ENCODE assay signal across 21 cellular contexts in genomic region chr15:100057281-100057680, GRCh38.
DNase-seq lines count a peak whose midpoint lies in the region; ATAC-seq and TF ChIP-seq lines count a peak whose summit lies in the region.
"Had no signal": no experiment of that assay in that cellular context is flagged by ENCODE, and none has a peak within 500 bp of the region (broad histone marks: within the 10 kb centered on the region; RNA-seq: fewer than 3 reads in every experiment).

No MANE protein-coding gene starts in this region.

- H2BK15ac ChIP-seq in neuronal stem cell (ENCODE audit: low read length), result peak overlapping the region; percentile 73

- H2AFZ ChIP-seq in neuronal stem cell (ENCODE audit: low read length), result no peak overlapping the region
- H2AFZ ChIP-seq: GM23338 had no signal

- H3K4me3 ChIP-seq in esophagus muscularis mucosa, result no peak overlapping the region
- no peak overlapping the region for H3K4me3 ChIP-seq in neuronal stem cell (ENCODE audit: low read length in 2 of 2)
- H3K4me3 ChIP-seq: BLaER1 treated with 17β-estradiol and CSF1 and Interleukin-3, amounts not matched to agents 10 nM and 100 nM; GM23338; HAP-1 had no signal

- H3K27ac Mint-ChIP-seq in mesothelial cell of epicardium, result no peak overlapping the region
- H3K27ac Mint-ChIP-seq: CD14-positive monocyte; CD4-positive, alpha-beta T cell; CD8-positive, alpha-beta memory T cell; GM23338; HFFc6 had no signal

- no peaks in the 10 kb centered on the region for H3K79me1 ChIP-seq in neuronal stem cell (ENCODE audit: low read depth, low read length)

- no peaks in the 10 kb centered on the region for H3K9me3 ChIP-seq in esophagus muscularis mucosa
- H3K9me3 ChIP-seq in neuronal stem cell (replicated peaks in 1 of 2; ENCODE audit: control insufficient read depth in 2 of 2, insufficient read depth in 1 of 2, low read depth in 1 of 2, low read length in 2 of 2), result no peaks in the 10 kb centered on the region
- H3K9me3 ChIP-seq: BE2C; BLaER1 treated with 17β-estradiol and CSF1 and Interleukin-3, amounts not matched to agents 10 nM and 100 nM; HAP-1 had no signal

- H3K4me1 ChIP-seq in esophagus muscularis mucosa (peaks cover 9 to 12% (median 11%) of the 10 kb centered on the region in 4 donors), neuronal stem cell (ENCODE audit: control insufficient read depth in 2 of 2, insufficient read depth in 1 of 2, low read depth in 1 of 2, low read length in 2 of 2) (peaks cover 0 to 5% of the 10 kb centered on the region in 2 donors)
- H3K4me1 ChIP-seq: HAP-1 had no signal

- no peak overlapping the region for H3K14ac ChIP-seq in neuronal stem cell (ENCODE audit: low read length)

- H2BK12ac ChIP-seq in neuronal stem cell (ENCODE audit: low read length), result no peak overlapping the region

- peak overlapping the region; percentile 1 for H2BK120ac ChIP-seq in neuronal stem cell (ENCODE audit: low read depth, low read length)

- H2BK5ac ChIP-seq in neuronal stem cell (ENCODE audit: low read length), result no peak overlapping the region

- no peak overlapping the region for H2AK5ac ChIP-seq in neuronal stem cell (ENCODE audit: low read depth, low read length)

- H3K36me3 Mint-ChIP-seq in mesothelial cell of epicardium, result peaks cover 13% of the 10 kb centered on the region
- H3K36me3 Mint-ChIP-seq: CD14-positive monocyte had no signal

- H3K4me2 ChIP-seq in neuronal stem cell (ENCODE audit: insufficient read depth, low read length, poor library complexity, severe bottlenecking), result no peak overlapping the region
- H3K4me2 ChIP-seq: BLaER1 treated with 17β-estradiol and CSF1 and Interleukin-3, amounts not matched to agents 10 nM and 100 nM; GM23338 had no signal

- ATAC-seq in SK-N-SH treated with all-trans-retinoic acid at 6 μM for 48 hours, result no peak
- no peak for ATAC-seq in GM18909 (IDR thresholded peaks at IDR 0.05; ENCODE audit: poor library complexity, unreplicated experiment)
- ATAC-seq: GM23338 had no signal

- POLR2A ChIA-PET in RWPE1 (lab: Yijun Ruan, JAX; ENCODE audit: low non-redundant PET), result no interaction called here

- TF ChIP-seq EP300 in esophagus muscularis mucosa (IDR thresholded peaks at IDR 0.05), result no peak

- no peaks in the 10 kb centered on the region for H3K9me3 Mint-ChIP-seq in mesothelial cell of epicardium
- H3K9me3 Mint-ChIP-seq: CD4-positive, alpha-beta T cell; CD8-positive, alpha-beta memory T cell had no signal

- H3K4ac ChIP-seq in neuronal stem cell (ENCODE audit: low read length), result no peak overlapping the region

- H3K27me3 Mint-ChIP-seq in mesothelial cell of epicardium (ENCODE audit: low read depth), result no peaks in the 10 kb centered on the region
- H3K27me3 Mint-ChIP-seq: CD4-positive, alpha-beta T cell had no signal

- H3K18ac ChIP-seq in neuronal stem cell (ENCODE audit: low read length), result no peak overlapping the region

- H3K36me3 ChIP-seq in esophagus muscularis mucosa, result no peaks in the 10 kb centered on the region
- H3K36me3 ChIP-seq in neuronal stem cell (replicated peaks in 1 of 2; ENCODE audit: control insufficient read depth in 2 of 2, insufficient read depth in 2 of 2, low read length in 2 of 2), result no peaks in the 10 kb centered on the region
- H3K36me3 ChIP-seq: BE2C; BLaER1 treated with 17β-estradiol and CSF1 and Interleukin-3, amounts not matched to agents 10 nM and 100 nM; HAP-1 had no signal

- H4K8ac ChIP-seq in neuronal stem cell (ENCODE audit: low read depth, low read length), result no peak overlapping the region

- peaks cover 3% of the 10 kb centered on the region for H3K4me1 Mint-ChIP-seq in mesothelial cell of epicardium
- H3K4me1 Mint-ChIP-seq: CD14-positive monocyte; CD8-positive, alpha-beta memory T cell had no signal

- H3K27me3 ChIP-seq in esophagus muscularis mucosa, result no peaks in the 10 kb centered on the region
- peaks cover 0 to 17% (median 0%) of the 10 kb centered on the region in 3 experiments for H3K27me3 ChIP-seq in neuronal stem cell (ENCODE audit: control insufficient read depth in 3 of 3, insufficient read depth in 3 of 3, low read depth in 1 of 3, low read length in 3 of 3)
- H3K27me3 ChIP-seq: BE2C had no signal

- H3K23ac ChIP-seq in neuronal stem cell (ENCODE audit: low read depth, low read length, poor library complexity), result no peak overlapping the region

- H4K91ac ChIP-seq in neuronal stem cell (ENCODE audit: low read depth, low read length, poor library complexity), result no peak overlapping the region

- H3K4me3 Mint-ChIP-seq in mesothelial cell of epicardium, result no peak overlapping the region
- H3K4me3 Mint-ChIP-seq: CD14-positive monocyte; CD4-positive, alpha-beta T cell; CD8-positive, alpha-beta memory T cell; GM23338; HFFc6 had no signal

- CTCF ChIA-PET in RWPE1 (lab: Yijun Ruan, JAX), result no interaction called here

- TF ChIP-seq CTCF in RWPE1 (conservative IDR thresholded peaks at IDR 0.05; ENCODE audit: low read depth) (no peak), esophagus muscularis mucosa (IDR thresholded peaks at IDR 0.05) (no peak), mesothelial cell of epicardium (IDR thresholded peaks at IDR 0.05; ENCODE audit: unreplicated experiment) (no peak)

- H3K27ac ChIP-seq in RWPE1 (peak overlapping the region; percentile 6; the same call in 1 of the 2 replicates), esophagus muscularis mucosa (replicated peaks in 1 of 4) (no peak overlapping the region), neuronal stem cell (replicated peaks; ENCODE audit: low read length) (no peak overlapping the region)
- H3K27ac ChIP-seq: 22Rv1; BLaER1 treated with 17β-estradiol and CSF1 and Interleukin-3, amounts not matched to agents 10 nM and 100 nM had no signal

- TF ChIP-seq POLR2A in esophagus muscularis mucosa (IDR thresholded peaks at IDR 0.05; ENCODE audit: low read depth), result no peak

- peak; percentile 3 for DNase-seq in AG20443 (ENCODE audit: low spot score)
- DNase-seq in RWPE1 (ENCODE audit: low spot score), result no peak
- peak; percentile 66 for DNase-seq in esophagus muscularis mucosa (ENCODE audit: extremely low spot score)
- DNase-seq in neuronal stem cell (ENCODE audit: low spot score), result no peak
- no peak for DNase-seq in activated CD4-positive, alpha-beta T cell treated with anti-CD3 and anti-CD28 coated beads, Interleukin-2, amount 50 U/mL, for 1 hour
- no peak for DNase-seq in mesothelial cell of epicardium (ENCODE audit: low spot score in 2 of 2, unreplicated experiment in 2 of 2)
- DNase-seq: AML-193; BE2C; CD4-positive, alpha-beta T cell; CD8-positive, alpha-beta memory T cell; DMS53; DMS79 treated with DMSO at 0.1 percent for 48 hours; GF-D8; HFFc6 had no signal

- H3K9ac ChIP-seq in neuronal stem cell (ENCODE audit: low read depth, low read length, poor library complexity), result no peak overlapping the region
- H3K9ac ChIP-seq: BLaER1 treated with 17β-estradiol and CSF1 and Interleukin-3, amounts not matched to agents 10 nM and 100 nM had no signal

- 92% methylated on average over 8 of the region's 8 CpGs for WGBS in esophagus muscularis mucosa
- WGBS in neuronal stem cell (ENCODE audit: extremely low coverage in 2 of 2, insufficient read length in 2 of 2, insufficient replicate concordance in 1 of 2), 2 donors, result no CpG with 5 or more reads among the region's 8 CpGs

- intact Hi-C loops in esophagus muscularis mucosa (cut with DNase I), result no loop called here

TF ChIP-seq in SK-N-SH treated with all-trans-retinoic acid at 6 μM for 48 hours, 23 proteins besides CTCF, POLR2A, EP300 and RAD21:
- TF ChIP-seq ESRRG (CRISPR knock-in tag; IDR thresholded peaks at IDR 0.05) (no peak), ARNTL (CRISPR knock-in tag; IDR thresholded peaks at IDR 0.05; ENCODE audit: borderline replicate concordance, low read depth) (no peak), ZFP30 (CRISPR knock-in tag; IDR thresholded peaks at IDR 0.05) (no peak)

Comparison
In these comparisons a context has a peak if more than half of its experiments do, and no peak if none do; other contexts are left out.
1. DNase-seq: peak in AG20443 (single experiment) and esophagus muscularis mucosa (single experiment); none in RWPE1 (single experiment), neuronal stem cell (single experiment), activated CD4-positive, alpha-beta T cell treated with anti-CD3 and anti-CD28 coated beads, Interleukin-2, amount 50 U/mL, for 1 hour (single experiment) and mesothelial cell of epicardium (0 of 2).